Comparison of ENCODE assay signal across 14 cellular contexts in the genomic region with DNA sequence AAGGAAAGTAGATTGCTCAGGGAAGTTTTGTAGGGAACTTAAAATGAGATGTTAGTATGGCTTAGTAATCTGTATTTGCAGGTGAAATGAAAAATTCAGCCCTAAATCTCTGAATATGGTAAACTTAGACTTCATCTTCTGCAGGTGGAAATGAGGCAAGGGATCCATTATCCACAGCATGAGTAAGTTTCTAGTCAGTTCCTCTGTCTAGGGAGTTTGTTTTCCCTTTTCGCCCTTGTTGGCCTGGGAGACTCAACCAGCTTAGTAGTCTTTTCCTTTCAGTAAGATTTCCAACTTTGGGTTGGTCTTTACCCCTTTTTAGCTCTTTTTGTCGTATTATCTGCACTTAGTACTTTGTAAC.
A peak's percentile ranks its signal among the peaks of the same experiment; 100 is the strongest.
DNase-seq lines count a peak whose midpoint lies in the region; ATAC-seq, FAIRE-seq and TF ChIP-seq lines count a peak whose summit lies in the region.
"Had no signal": no experiment of that assay in that cellular context is flagged by ENCODE, and none has a peak within 500 bp of the region (broad histone marks: within the 10 kb centered on the region; RNA-seq: fewer than 3 reads in every experiment).

No MANE protein-coding gene starts in this region.

- no peaks in the 10 kb centered on the region for H3K9me3 Mint-ChIP-seq in activated B cell treated with CpG ODN at 0.5 μM for 24 hours
- H3K9me3 Mint-ChIP-seq in endodermal cell: no peaks in the 10 kb centered on the region
- H3K9me3 Mint-ChIP-seq: activated CD4-positive, alpha-beta T cell treated with anti-CD3 and anti-CD28 coated beads, Interleukin-2, amount 10 ng/mL, durations not matched to agents 7 days and 5 days; effector memory CD8-positive, alpha-beta T cell; mesothelial cell of epicardium had no signal

- H3K27ac Mint-ChIP-seq in activated B cell treated with CpG ODN at 0.5 μM for 24 hours: peak overlapping the region; percentile 50
- no peak overlapping the region for H3K27ac Mint-ChIP-seq in endodermal cell
- H3K27ac Mint-ChIP-seq: activated CD4-positive, alpha-beta T cell treated with anti-CD3 and anti-CD28 coated beads, Interleukin-2, amount 10 ng/mL, durations not matched to agents 7 days and 5 days; mesothelial cell of epicardium had no signal

- H2BK12ac ChIP-seq in trophoblast cell (ENCODE audit: low read length): no peak overlapping the region

- H2AK5ac ChIP-seq in trophoblast cell (ENCODE audit: low read length): no peak overlapping the region

- no peak for TF ChIP-seq POLR2A in GM12891 (IDR thresholded peaks at IDR 0.05; ENCODE audit: low read depth, low read length)

- POLR2A ChIA-PET in activated B cell treated with CpG ODN at 0.5 μM for 24 hours (lab: Charles Lee): interaction anchor here (1.4 kb wide), 1 partner anchor 353 kb away, joined by 3 read pairs; the partner anchor contains the start of gene ZNF438

- DNase-seq in GM12891 (ENCODE audit: insufficient read length, low spot score) (no peak), activated B cell treated with CpG ODN at 0.5 μM for 24 hours (no peak), endodermal cell (no peak), putamen (ENCODE audit: low spot score) (no peak), trophoblast cell (no peak)
- no peak for DNase-seq in activated CD4-positive, alpha-beta T cell treated with anti-CD3 and anti-CD28 coated beads, Interleukin-2, amount 50 U/mL, for 4 hours
- DNase-seq: activated CD4-positive, alpha-beta T cell treated with anti-CD3 and anti-CD28 coated beads, Interleukin-2, amount 10 ng/mL, durations not matched to agents 7 days and 5 days; effector memory CD8-positive, alpha-beta T cell; MG63; retina; transverse colon had no signal

- H3K14ac ChIP-seq in trophoblast cell (ENCODE audit: low read length): no peak overlapping the region

- H4K91ac ChIP-seq in trophoblast cell (ENCODE audit: low read depth, low read length): no peak overlapping the region

- TF ChIP-seq CTCF in activated B cell treated with CpG ODN at 0.5 μM for 24 hours (IDR thresholded peaks at IDR 0.05): no peak
- no peak for TF ChIP-seq CTCF in endodermal cell (conservative IDR thresholded peaks at IDR 0.05)

- H3K36me3 ChIP-seq in endodermal cell (ENCODE audit: control insufficient read depth, insufficient read depth, low read length) (no peaks in the 10 kb centered on the region), trophoblast cell (ENCODE audit: control insufficient read depth in 1 of 2, insufficient read depth in 2 of 2, low read length in 2 of 2) (no peaks in the 10 kb centered on the region)
- H3K36me3 ChIP-seq: transverse colon had no signal

- H2BK5ac ChIP-seq in trophoblast cell (ENCODE audit: low read depth, low read length, poor library complexity): no peak overlapping the region

- CTCF ChIA-PET in activated B cell treated with CpG ODN at 0.5 μM for 24 hours (lab: Charles Lee): no interaction called here

- H3K18ac ChIP-seq in trophoblast cell (ENCODE audit: low read length): no peak overlapping the region

- no peaks in the 10 kb centered on the region for H3K27me3 ChIP-seq in endodermal cell (ENCODE audit: control insufficient read depth, insufficient read depth, low read length, poor library complexity, severe bottlenecking)
- no peaks in the 10 kb centered on the region for H3K27me3 ChIP-seq in trophoblast cell (ENCODE audit: insufficient read depth, low read length)
- H3K27me3 ChIP-seq: MG63, transverse colon had no signal

- H3K4me2 ChIP-seq in trophoblast cell (ENCODE audit: low read length): no peak overlapping the region

- H3K27me3 Mint-ChIP-seq in activated B cell treated with CpG ODN at 0.5 μM for 24 hours (no peaks in the 10 kb centered on the region), endodermal cell (ENCODE audit: insufficient read depth) (no peaks in the 10 kb centered on the region)
- H3K27me3 Mint-ChIP-seq: activated CD4-positive, alpha-beta T cell treated with anti-CD3 and anti-CD28 coated beads, Interleukin-2, amount 10 ng/mL, durations not matched to agents 7 days and 5 days; effector memory CD8-positive, alpha-beta T cell had no signal

- H3K36me3 Mint-ChIP-seq in activated B cell treated with CpG ODN at 0.5 μM for 24 hours (ENCODE audit: low read depth): peaks cover 21% of the 10 kb centered on the region
- H3K36me3 Mint-ChIP-seq in endodermal cell (ENCODE audit: low read depth): no peaks in the 10 kb centered on the region
- H3K36me3 Mint-ChIP-seq: mesothelial cell of epicardium had no signal

- H3K4me3 Mint-ChIP-seq in activated B cell treated with CpG ODN at 0.5 μM for 24 hours: peak overlapping the region; percentile 47
- no peak overlapping the region for H3K4me3 Mint-ChIP-seq in endodermal cell
- H3K4me3 Mint-ChIP-seq: activated CD4-positive, alpha-beta T cell treated with anti-CD3 and anti-CD28 coated beads, Interleukin-2, amount 10 ng/mL, durations not matched to agents 7 days and 5 days; effector memory CD8-positive, alpha-beta T cell; mesothelial cell of epicardium had no signal

- peak; percentile 26 for ATAC-seq in GM21381 (IDR thresholded peaks at IDR 0.05; ENCODE audit: unreplicated experiment)
- ATAC-seq in HG03095 (IDR thresholded peaks at IDR 0.05; ENCODE audit: unreplicated experiment): peak; percentile 24
- ATAC-seq in activated B cell treated with CpG ODN at 0.5 μM for 24 hours (ENCODE audit: low read depth): peak; percentile 12
- ATAC-seq: effector memory CD8-positive, alpha-beta T cell had no signal

- no peak overlapping the region for H2AFZ ChIP-seq in trophoblast cell (ENCODE audit: insufficient read depth, low read length, poor library complexity)

- H4K8ac ChIP-seq in trophoblast cell (ENCODE audit: low read depth, low read length): no peak overlapping the region

- no peak overlapping the region for H2BK120ac ChIP-seq in trophoblast cell (ENCODE audit: insufficient read depth, low read length, poor library complexity)

- FAIRE-seq in GM12891 (lab: Jason Lieb, UNC): no peak

- no peak overlapping the region for H3K4ac ChIP-seq in trophoblast cell (ENCODE audit: low read depth, low read length)

- peaks cover 21% of the 10 kb centered on the region for H3K4me1 Mint-ChIP-seq in activated B cell treated with CpG ODN at 0.5 μM for 24 hours
- no peaks in the 10 kb centered on the region for H3K4me1 Mint-ChIP-seq in endodermal cell
- H3K4me1 Mint-ChIP-seq: mesothelial cell of epicardium had no signal

- intact Hi-C loops in activated B cell treated with CpG ODN at 0.5 μM for 24 hours (cut with micrococcal nuclease): loop anchor here (2.0 to 5.0 kb wide), 2 partner anchors 37 to 66 kb away; partner anchors contain the start of gene ZEB1

- no peaks in the 10 kb centered on the region for H3K9me3 ChIP-seq in endodermal cell (ENCODE audit: control insufficient read depth, low read length)
- H3K9me3 ChIP-seq in trophoblast cell (ENCODE audit: insufficient read depth, low read depth, low read length): no peaks in the 10 kb centered on the region
- H3K9me3 ChIP-seq: transverse colon had no signal

- H3K4me1 ChIP-seq in endodermal cell (ENCODE audit: control insufficient read depth, insufficient read depth, low read length) (no peaks in the 10 kb centered on the region), trophoblast cell (ENCODE audit: control insufficient read depth in 1 of 2, insufficient read depth in 2 of 2, low read length in 2 of 2) (no peaks in the 10 kb centered on the region)
- H3K4me1 ChIP-seq: transverse colon had no signal

- no peak overlapping the region for H3K9ac ChIP-seq in endodermal cell (ENCODE audit: extremely low read depth, low read length, poor library complexity, severe bottlenecking)
- no peak overlapping the region for H3K9ac ChIP-seq in trophoblast cell (ENCODE audit: low read length)

- 98 to 100% methylated on average over 2 of the region's 2 CpGs for WGBS in endodermal cell (ENCODE audit: insufficient coverage in 1 of 2, insufficient read length in 1 of 2), 2 experiments
- WGBS in trophoblast cell (ENCODE audit: extremely low coverage, insufficient coverage, insufficient read length): no CpG with 5 or more reads among the region's 2 CpGs

- no peak overlapping the region for H4K12ac ChIP-seq in trophoblast cell (ENCODE audit: low read depth, low read length)

- H3K23ac ChIP-seq in trophoblast cell (ENCODE audit: low read length): no peak overlapping the region

- H3K4me3 ChIP-seq in endodermal cell (ENCODE audit: low read length) (no peak overlapping the region), trophoblast cell (ENCODE audit: low read depth, low read length) (no peak overlapping the region)
- H3K4me3 ChIP-seq: MG63, transverse colon had no signal

- no peaks in the 10 kb centered on the region for H3K79me2 ChIP-seq in trophoblast cell (ENCODE audit: control insufficient read depth, insufficient read depth, low read length, poor library complexity)

- no peak overlapping the region for H3K27ac ChIP-seq in endodermal cell (ENCODE audit: low read depth, low read length)
- no peak overlapping the region for H3K27ac ChIP-seq in trophoblast cell (ENCODE audit: low read depth, low read length)
- H3K27ac ChIP-seq: transverse colon had no signal

- H3K79me1 ChIP-seq in trophoblast cell (ENCODE audit: low read length): no peaks in the 10 kb centered on the region

TF ChIP-seq in GM12891, 5 proteins besides CTCF, POLR2A, EP300 and RAD21:
- TF ChIP-seq PAX5 (IDR thresholded peaks at IDR 0.05; ENCODE audit: insufficient read depth, low read length, severe bottlenecking) (no peak), TAF1 (IDR thresholded peaks at IDR 0.05; ENCODE audit: low read depth, low read length) (0 out of 2 replicates have a peak, but pooled peaks have one; percentile 12), SPI1 (IDR thresholded peaks at IDR 0.05; ENCODE audit: low read depth, low read length) (peak; percentile 65)
